In genomic region chr18:73812423-73812822, GRCh38 we compare ENCODE assay signal across 1 cellular context.
TF ChIP-seq lines count a peak whose summit lies in the region.

No MANE protein-coding gene starts in this region.

TF ChIP-seq in GM23338, 12 proteins besides CTCF, POLR2A, EP300 and RAD21 (continued from another document):
- TF ChIP-seq, protein P1, sequence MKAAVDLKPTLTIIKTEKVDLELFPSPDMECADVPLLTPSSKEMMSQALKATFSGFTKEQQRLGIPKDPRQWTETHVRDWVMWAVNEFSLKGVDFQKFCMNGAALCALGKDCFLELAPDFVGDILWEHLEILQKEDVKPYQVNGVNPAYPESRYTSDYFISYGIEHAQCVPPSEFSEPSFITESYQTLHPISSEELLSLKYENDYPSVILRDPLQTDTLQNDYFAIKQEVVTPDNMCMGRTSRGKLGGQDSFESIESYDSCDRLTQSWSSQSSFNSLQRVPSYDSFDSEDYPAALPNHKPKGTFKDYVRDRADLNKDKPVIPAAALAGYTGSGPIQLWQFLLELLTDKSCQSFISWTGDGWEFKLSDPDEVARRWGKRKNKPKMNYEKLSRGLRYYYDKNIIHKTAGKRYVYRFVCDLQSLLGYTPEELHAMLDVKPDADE (IDR thresholded peaks at IDR 0.05): no peak
- TF ChIP-seq JUNB (IDR thresholded peaks at IDR 0.05; ENCODE audit: unreplicated experiment) (no peak), REST (IDR thresholded peaks at IDR 0.05; ENCODE audit: unreplicated experiment) (no peak), ZNF114 (CRISPR knock-in tag; IDR thresholded peaks at IDR 0.05) (no peak), NANOG (IDR thresholded peaks at IDR 0.05; ENCODE audit: borderline replicate concordance) (no peak), POLR2AphosphoS5 (IDR thresholded peaks at IDR 0.05; ENCODE audit: low read depth) (no peak)
